Comparison of ENCODE assay signal across 8 cellular contexts in genomic region chr17:18225121-18225561, GRCh38. TPM values are rescaled to one million over a fixed set of nuclear protein-coding genes. Genes with fewer than 3 reads are reported as not detected.
A peak's percentile ranks its signal among the peaks of the same experiment; 100 is the strongest.
DNase-seq lines count a peak whose midpoint lies in the region; ATAC-seq, FAIRE-seq and TF ChIP-seq lines count a peak whose summit lies in the region.

No MANE protein-coding gene starts in this region.

- no peaks in the 10 kb centered on the region for H3K9me3 ChIP-seq in kidney (ENCODE audit: control insufficient read depth in 1 of 2, low read length in 2 of 2)

- intact Hi-C loops in kidney (cut with DNase I): no loop called here

- FAIRE-seq in kidney (lab: Jason Lieb, UNC): no peak

- peak overlapping the region; percentile 51 to 81 for H3K9ac ChIP-seq in kidney (ENCODE audit: low read length in 2 of 2)

- CTCF ChIA-PET in AG04449 (lab: Yijun Ruan, JAX): no interaction called here

- POLR2A ChIA-PET in AG04449 (lab: Yijun Ruan, JAX): no interaction called here

- no peak for TF ChIP-seq CTCF in AG04449 (IDR thresholded peaks at IDR 0.05; ENCODE audit: insufficient read depth, low read length, missing control alignments)
- no peak for TF ChIP-seq CTCF in kidney (IDR thresholded peaks at IDR 0.05; ENCODE audit: borderline replicate concordance, extremely low read depth, insufficient read depth)

- no peak overlapping the region for H3K27ac ChIP-seq in kidney (ENCODE audit: low read depth in 2 of 2, low read length in 2 of 2)

- H3K27me3 Mint-ChIP-seq in central memory CD8-positive, alpha-beta T cell: no peaks in the 10 kb centered on the region

- no peaks in the 10 kb centered on the region for H3K9me3 Mint-ChIP-seq in central memory CD8-positive, alpha-beta T cell

- DNase-seq in AG04449 (ENCODE audit: low read depth, low spot score) (peak; percentile 38), NCI-H446 treated with DMSO at 0.1 percent for 48 hours (lab: John Stamatoyannopoulos, UW) (peak; percentile 86), kidney (peak; percentile 99)
- DNase-seq in activated CD4-positive, CD25-positive, alpha-beta regulatory T cell treated with anti-CD3 and anti-CD28 coated beads, Interleukin-2, amount 50 U/mL, for 72 hours: peak; percentile 95
- peak; percentile 87 to 91 for DNase-seq in central memory CD8-positive, alpha-beta T cell (ENCODE audit: low spot score in 2 of 2)
- peak; percentile 91 to 98 (median 91) for DNase-seq in stimulated activated CD4-positive, alpha-beta T cell treated with anti-CD3 and anti-CD28 coated beads, Interleukin-12 subunit alpha, Interleukin-12 subunit beta, amount 100 ng/mL, for 48 hours (ENCODE audit: low read depth in 2 of 3, low spot score in 1 of 3)

- ATAC-seq in GM19025 (IDR thresholded peaks at IDR 0.05; ENCODE audit: low read depth, unreplicated experiment) (peak; percentile 93), HG03342 (IDR thresholded peaks at IDR 0.05; ENCODE audit: unreplicated experiment) (peak; percentile 91)
- peak; percentile 98 for ATAC-seq in central memory CD8-positive, alpha-beta T cell (replicated peaks; ENCODE audit: extremely low read depth, poor library complexity, severe bottlenecking)

- H3K27ac Mint-ChIP-seq in central memory CD8-positive, alpha-beta T cell (ENCODE audit: low read depth): peak overlapping the region; percentile 22

- H3K4me3 ChIP-seq in AG04449 (ENCODE audit: low read depth, low read length) (peak overlapping the region; percentile 52), kidney (ENCODE audit: low read length in 2 of 2) (peak overlapping the region; percentile 56 to 70)

- peaks cover 6% of the 10 kb centered on the region in 2 donors for H3K4me1 ChIP-seq in kidney (ENCODE audit: control insufficient read depth in 1 of 2, insufficient read depth in 1 of 2, low read depth in 1 of 2, low read length in 2 of 2)

- H3K36me3 ChIP-seq in kidney (ENCODE audit: control insufficient read depth in 1 of 2, insufficient read depth in 2 of 2, low read length in 2 of 2): no peaks in the 10 kb centered on the region

- H3K4me1 Mint-ChIP-seq in central memory CD8-positive, alpha-beta T cell: peaks cover 39% of the 10 kb centered on the region

- peak overlapping the region; percentile 89 for H3K4me3 Mint-ChIP-seq in central memory CD8-positive, alpha-beta T cell

- peaks cover 7% of the 10 kb centered on the region for H3K36me3 Mint-ChIP-seq in central memory CD8-positive, alpha-beta T cell (ENCODE audit: insufficient read depth)

RNA-seq across cellular contexts. Expression of gene LLGL1, which starts 0.3 kb away (rescaled TPM):
- total RNA-seq in kidney: 13.7 TPM
- 8.0 TPM for polyA plus RNA-seq in kidney (ENCODE audit: insufficient read depth, low read depth, low replicate concordance)

RNA-seq across cellular contexts. Expression of gene FLII, which starts 33.4 kb away (rescaled TPM):
- 301 TPM for total RNA-seq in kidney
- 139 TPM for polyA plus RNA-seq in kidney (ENCODE audit: insufficient read depth, low read depth, low replicate concordance)

RNA-seq across cellular contexts. Expression of gene MIEF2, which starts 35.3 kb away (rescaled TPM):
- total RNA-seq in kidney: 25.3 TPM
- 19.3 TPM for polyA plus RNA-seq in kidney (ENCODE audit: insufficient read depth, low read depth, low replicate concordance)

RNA-seq across cellular contexts. Expression of gene ALKBH5, which starts 41.5 kb away (rescaled TPM):
- total RNA-seq in kidney: 94.4 TPM
- polyA plus RNA-seq in kidney (ENCODE audit: insufficient read depth, low read depth, low replicate concordance): 67.1 TPM

Comparison
In these comparisons a context has a peak if more than half of its experiments do, and no peak if none do; other contexts are left out.
1. DNase-seq: peak in every context shown above with its lines; median percentile 99 in kidney; 95 in activated CD4-positive, CD25-positive, alpha-beta regulatory T cell treated with anti-CD3 and anti-CD28 coated beads, Interleukin-2, amount 50 U/mL, for 72 hours; 91 in stimulated activated CD4-positive, alpha-beta T cell treated with anti-CD3 and anti-CD28 coated beads, Interleukin-12 subunit alpha, Interleukin-12 subunit beta, amount 100 ng/mL, for 48 hours; 89 in central memory CD8-positive, alpha-beta T cell; 86 in NCI-H446 treated with DMSO at 0.1 percent for 48 hours; 38 in AG04449.